In the genomic region with DNA sequence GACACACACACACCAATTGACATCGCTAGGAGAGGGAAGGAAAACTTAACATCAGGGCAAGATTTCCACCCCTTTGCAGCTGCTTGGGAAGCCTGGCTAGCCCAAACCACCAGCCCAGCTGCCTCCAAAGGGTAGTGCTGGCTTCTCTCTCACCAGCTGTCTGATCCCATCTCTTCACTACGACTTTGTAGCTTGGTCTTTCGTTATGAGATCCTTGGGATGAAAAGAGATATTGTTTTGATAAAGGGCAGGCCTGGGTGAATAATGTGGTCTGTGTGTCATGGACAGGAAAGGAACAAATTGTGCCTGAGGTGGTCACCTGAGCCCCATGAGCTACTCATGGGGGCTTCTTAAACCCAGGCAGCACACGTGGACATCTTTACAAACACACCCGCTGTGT, we compare ENCODE assay signal across 21 cellular contexts.
"Had no signal": no experiment of that assay in that cellular context is flagged by ENCODE, and none has a peak within 500 bp of the region (broad histone marks: within the 10 kb centered on the region; RNA-seq: fewer than 3 reads in every experiment).

No MANE protein-coding gene starts in this region.

- ATAC-seq: activated CD8-positive, alpha-beta memory T cell treated with anti-CD3 and anti-CD28 coated beads, Interleukin-2, amount 10 ng/mL, durations not matched to agents 7 days and 5 days; naive thymus-derived CD4-positive, alpha-beta T cell; T-cell had no signal

- DNase-seq: activated CD4-positive, alpha-beta memory T cell treated with anti-CD3 and anti-CD28 coated beads for 36 hours; activated CD4-positive, alpha-beta T cell treated with anti-CD3 and anti-CD28 coated beads for 1 hour; activated CD8-positive, alpha-beta memory T cell treated with anti-CD3 and anti-CD28 coated beads, Interleukin-2, amount 10 ng/mL, durations not matched to agents 7 days and 5 days; activated naive CD4-positive, alpha-beta T cell treated with anti-CD3 and anti-CD28 coated beads, Interleukin-2, amount 50 U/mL, for 16 hours; activated T-cell treated with anti-CD3 and anti-CD28 coated beads, Interleukin-2, amount 50 U/mL, for 1 hour; central memory CD4-positive, alpha-beta T cell; cortex of kidney; effector CD4-positive, alpha-beta T cell; foreskin fibroblast; naive thymus-derived CD4-positive, alpha-beta T cell; small intestine; stimulated activated CD4-positive, alpha-beta T cell treated with anti-CD3 and anti-CD28 coated beads, Interleukin-4, amount 100 ng/mL, for 24 hours; stimulated activated naive CD4-positive, alpha-beta T cell treated with Interleukin-2 at 50 U/mL for 16 hours; substantia nigra; T-cell; T-helper 9 cell; transverse colon had no signal

- FAIRE-seq: astrocyte, endothelial cell of umbilical vein, small intestine had no signal

- H3K27ac ChIP-seq: neutrophil, parathyroid adenoma, transverse colon had no signal
